ENCODE assay signal across 9 cellular contexts in the genomic region with DNA sequence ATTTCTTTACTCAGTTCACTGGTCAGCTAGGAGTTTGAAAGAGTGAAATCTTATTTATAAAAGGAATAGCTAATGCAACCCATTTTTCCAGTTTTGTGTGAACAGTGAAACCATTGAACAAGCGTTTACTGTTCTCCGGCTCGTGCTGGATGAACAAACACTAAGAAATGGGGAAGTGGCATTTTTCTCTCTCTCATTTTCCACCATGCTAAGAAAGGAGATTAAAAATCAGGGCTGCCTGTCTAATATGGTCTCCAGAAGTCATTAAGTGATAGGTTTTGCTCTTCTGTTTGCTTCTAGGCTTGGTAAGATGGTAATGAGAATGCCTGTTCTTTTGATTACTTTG. TPM values are rescaled to one million over a fixed set of nuclear protein-coding genes. Genes with fewer than 3 reads are reported as not detected.
DNase-seq lines count a peak whose midpoint lies in the region; ATAC-seq and TF ChIP-seq lines count a peak whose summit lies in the region.
"Had no signal": no experiment of that assay in that cellular context is flagged by ENCODE, and none has a peak within 500 bp of the region (broad histone marks: within the 10 kb centered on the region; RNA-seq: fewer than 3 reads in every experiment).

No MANE protein-coding gene starts in this region.

- no peak overlapping the region for H3K27ac Mint-ChIP-seq in activated T-helper 2 cell treated with anti-CD3 and anti-CD28 coated beads, Interferon-gamma antibody, Interleukin-2, Interleukin-4, amounts not matched to agents 10 μg/mL and 5 μg/mL and 100 μg/mL, durations not matched to agents 14 hours and 24 hours and 36 hours

- peak overlapping the region; percentile 92 for H3K27ac ChIP-seq in layer of hippocampus (ENCODE audit: low read depth, low read length)
- peak overlapping the region; percentile 83 to 87 for H3K27ac ChIP-seq in tibial artery

- peaks cover 4% of the 10 kb centered on the region; the same call in 1 of the 2 replicates for H3K4me1 ChIP-seq in BE2C
- peaks cover 0 to 44% (median 21%) of the 10 kb centered on the region in 4 donors for H3K4me1 ChIP-seq in tibial artery

- peaks cover 2% of the 10 kb centered on the region for H3K27me3 Mint-ChIP-seq in activated T-helper 2 cell treated with anti-CD3 and anti-CD28 coated beads, Interferon-gamma antibody, Interleukin-2, Interleukin-4, amounts not matched to agents 10 μg/mL and 5 μg/mL and 100 μg/mL, durations not matched to agents 14 hours and 24 hours and 36 hours (ENCODE audit: low read depth)

- intact Hi-C loops in activated T-helper 2 cell treated with anti-CD3 and anti-CD28 coated beads, Interferon-gamma antibody, Interleukin-2, Interleukin-4, amounts not matched to agents 10 μg/mL and 5 μg/mL and 100 μg/mL, durations not matched to agents 14 hours and 24 hours and 36 hours (cut with micrococcal nuclease), result loop anchor here (5.0 kb wide), 2 partner anchors 284 to 609 kb away; a partner anchor contains a TSS
- intact Hi-C loops in tibial artery (cut with DNase I; ENCODE audit: low total_unique reads), result loop anchor here (5.0 kb wide), 1 partner anchor 39 kb away; a partner anchor contains a TSS

- H3K36me3 ChIP-seq in BE2C (peaks cover 4% of the 10 kb centered on the region; the same call in 1 of the 2 replicates), tibial artery (no peaks in the 10 kb centered on the region)

- peaks cover 4% of the 10 kb centered on the region for H3K36me3 Mint-ChIP-seq in activated T-helper 2 cell treated with anti-CD3 and anti-CD28 coated beads, Interferon-gamma antibody, Interleukin-2, Interleukin-4, amounts not matched to agents 10 μg/mL and 5 μg/mL and 100 μg/mL, durations not matched to agents 14 hours and 24 hours and 36 hours (ENCODE audit: low read depth)

- peaks cover 8% of the 10 kb centered on the region for H3K4me1 Mint-ChIP-seq in activated T-helper 2 cell treated with anti-CD3 and anti-CD28 coated beads, Interferon-gamma antibody, Interleukin-2, Interleukin-4, amounts not matched to agents 10 μg/mL and 5 μg/mL and 100 μg/mL, durations not matched to agents 14 hours and 24 hours and 36 hours (ENCODE audit: low read depth)

- ATAC-seq in GM19372 (IDR thresholded peaks at IDR 0.05; ENCODE audit: low read depth, unreplicated experiment) (peak; percentile 16), HG03460 (IDR thresholded peaks at IDR 0.05; ENCODE audit: unreplicated experiment) (peak; percentile 20)

- TF ChIP-seq CTCF in BE2C (IDR thresholded peaks at IDR 0.05; ENCODE audit: low read depth, low read length) (no peak), tibial artery (IDR thresholded peaks at IDR 0.05) (no peak)

- H3K9me3 Mint-ChIP-seq in activated T-helper 2 cell treated with anti-CD3 and anti-CD28 coated beads, Interferon-gamma antibody, Interleukin-2, Interleukin-4, amounts not matched to agents 10 μg/mL and 5 μg/mL and 100 μg/mL, durations not matched to agents 14 hours and 24 hours and 36 hours, result peaks cover 4% of the 10 kb centered on the region

- H3K27me3 ChIP-seq in BE2C (no peaks in the 10 kb centered on the region), layer of hippocampus (ENCODE audit: control insufficient read depth, insufficient read depth, low read length) (no peaks in the 10 kb centered on the region), tibial artery (no peaks in the 10 kb centered on the region)

- DNase-seq in BE2C, result no peak
- no peak for DNase-seq in activated T-helper 2 cell treated with anti-CD3 and anti-CD28 coated beads, Interferon-gamma antibody, Interleukin-2, Interleukin-4, amounts not matched to agents 10 μg/mL and 5 μg/mL and 100 μg/mL, durations not matched to agents 14 hours and 24 hours and 36 hours (ENCODE audit: low spot score)
- no peak for DNase-seq in tibial artery
- no peak for DNase-seq in NCI-H1105 (lab: John Stamatoyannopoulos, UW)
- no peak for DNase-seq in hippocampal formation (lab: John Stamatoyannopoulos, UW)

- H3K4me3 Mint-ChIP-seq in activated T-helper 2 cell treated with anti-CD3 and anti-CD28 coated beads, Interferon-gamma antibody, Interleukin-2, Interleukin-4, amounts not matched to agents 10 μg/mL and 5 μg/mL and 100 μg/mL, durations not matched to agents 14 hours and 24 hours and 36 hours (ENCODE audit: low read depth), result peak overlapping the region; percentile 89

- H3K4me3 ChIP-seq in BE2C (ENCODE audit: low read depth, low read length) (peak overlapping the region; percentile 88), tibial artery (peak overlapping the region; percentile 63 to 75)

- H3K9me3 ChIP-seq in BE2C (no peaks in the 10 kb centered on the region), tibial artery (no peaks in the 10 kb centered on the region)

RNA-seq across cellular contexts. Expression of a gene that starts 0.8 kb away (rescaled TPM):
- 22.7 TPM for polyA plus RNA-seq in BE2C (2012; ENCODE audit: insufficient read depth, insufficient read length, low read depth)
- total RNA-seq in activated T-helper 2 cell treated with anti-CD3 and anti-CD28 coated beads, Interferon-gamma antibody, Interleukin-2, Interleukin-4, amounts not matched to agents 10 μg/mL and 5 μg/mL and 100 μg/mL, durations not matched to agents 14 hours and 24 hours and 36 hours, result 54.5 and 59.5 TPM in 2 replicates

RNA-seq across cellular contexts. Expression of a gene that starts 34.9 kb away (rescaled TPM):
- polyA plus RNA-seq in BE2C (2012; ENCODE audit: insufficient read depth, insufficient read length, low read depth), result 0.65 TPM
- 0.14 and 0.25 TPM in 2 replicates for total RNA-seq in activated T-helper 2 cell treated with anti-CD3 and anti-CD28 coated beads, Interferon-gamma antibody, Interleukin-2, Interleukin-4, amounts not matched to agents 10 μg/mL and 5 μg/mL and 100 μg/mL, durations not matched to agents 14 hours and 24 hours and 36 hours
- total RNA-seq: HT1080 had no signal

RNA-seq across cellular contexts. Expression of a gene that starts 39.6 kb away (rescaled TPM):
- 137 TPM for polyA plus RNA-seq in BE2C (2012; ENCODE audit: insufficient read depth, insufficient read length, low read depth)
- total RNA-seq in activated T-helper 2 cell treated with anti-CD3 and anti-CD28 coated beads, Interferon-gamma antibody, Interleukin-2, Interleukin-4, amounts not matched to agents 10 μg/mL and 5 μg/mL and 100 μg/mL, durations not matched to agents 14 hours and 24 hours and 36 hours, result 20.3 and 21.1 TPM in 2 replicates
